In genomic region chr14:22536853-22537338, GRCh38 we compare ENCODE assay signal across 1 cellular context.
TF ChIP-seq lines count a peak whose summit lies in the region.

No MANE protein-coding gene starts in this region.

TF ChIP-seq in HCT116, 20 proteins besides CTCF, POLR2A, EP300 and RAD21 (continued from another document):
- no peak for TF ChIP-seq REST (IDR thresholded peaks at IDR 0.05; ENCODE audit: low read depth)
- TF ChIP-seq SIN3A (IDR thresholded peaks at IDR 0.05; ENCODE audit: low read depth): peak; percentile 52; the same call in 1 of the 2 replicates
- peak; percentile 79 for TF ChIP-seq SP1 (IDR thresholded peaks at IDR 0.05; ENCODE audit: low read depth)
- no peak for TF ChIP-seq YY1 (IDR thresholded peaks at IDR 0.05; ENCODE audit: extremely low read depth, insufficient replicate concordance, low read depth, low read length)
- peak; percentile 98 for TF ChIP-seq JUND (IDR thresholded peaks at IDR 0.05)
- TF ChIP-seq CBX3 (IDR thresholded peaks at IDR 0.05; ENCODE audit: low read depth): peak; percentile 89
- TF ChIP-seq ZFX (IDR thresholded peaks at IDR 0.05): no peak
- no peak for TF ChIP-seq TCF7L2 (IDR thresholded peaks at IDR 0.05; ENCODE audit: borderline replicate concordance, extremely low read depth, insufficient read depth, insufficient read length)
- TF ChIP-seq ELF1 (IDR thresholded peaks at IDR 0.05; ENCODE audit: borderline replicate concordance, low read depth): no peak
- TF ChIP-seq CEBPB (IDR thresholded peaks at IDR 0.05; ENCODE audit: low read depth): no peak
- TF ChIP-seq, protein P1, sequence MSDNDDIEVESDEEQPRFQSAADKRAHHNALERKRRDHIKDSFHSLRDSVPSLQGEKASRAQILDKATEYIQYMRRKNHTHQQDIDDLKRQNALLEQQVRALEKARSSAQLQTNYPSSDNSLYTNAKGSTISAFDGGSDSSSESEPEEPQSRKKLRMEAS (IDR thresholded peaks at IDR 0.05): peak; percentile 96
- peak; percentile 100 for TF ChIP-seq FOSL1 (IDR thresholded peaks at IDR 0.05; ENCODE audit: low read depth)
